ENCODE assay signal across 5 cellular contexts in the genomic region with DNA sequence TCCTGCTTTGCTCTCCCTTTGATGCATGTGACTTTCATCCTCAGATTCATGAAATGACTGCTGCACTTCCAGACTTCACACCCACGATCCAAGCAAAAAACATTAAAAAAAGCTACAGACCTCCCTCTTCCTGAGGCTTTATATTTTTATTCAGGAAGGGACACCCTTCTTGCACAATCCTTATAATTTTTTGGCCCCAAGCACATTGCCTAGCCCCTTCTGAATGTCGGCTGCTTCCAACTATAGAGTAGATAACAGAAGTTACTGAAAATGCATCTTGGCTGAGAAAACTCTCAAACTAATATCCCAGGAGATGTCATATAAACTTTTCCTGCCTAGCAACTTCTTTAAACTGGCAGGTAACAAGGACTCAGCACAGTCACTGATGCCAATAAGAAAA.
"Had no signal": no experiment of that assay in that cellular context is flagged by ENCODE, and none has a peak within 500 bp of the region (broad histone marks: within the 10 kb centered on the region; RNA-seq: fewer than 3 reads in every experiment).

No MANE protein-coding gene starts in this region.

- DNase-seq: GM23248, GOT3, H7, IMR-90 had no signal

- H3K27ac ChIP-seq: GM23248 had no signal

- H3K36me3 ChIP-seq: HAP-1 had no signal

- H3K9ac ChIP-seq: GM23248 had no signal

- H3K4me3 ChIP-seq: GM23248, HAP-1 had no signal

- H3K4me1 ChIP-seq: HAP-1 had no signal

- H3K9me3 ChIP-seq: HAP-1 had no signal

- H2AFZ ChIP-seq: GM23248 had no signal
